2 cellular contexts compared by ENCODE assay signal in genomic region chr14:68947802-68948201, GRCh38.
A peak's percentile ranks its signal among the peaks of the same experiment; 100 is the strongest.
TF ChIP-seq lines count a peak whose summit lies in the region.

No MANE protein-coding gene starts in this region.

TF ChIP-seq in IMR-90, 13 proteins besides CTCF, POLR2A, EP300 and RAD21 (continued from another document):
- TF ChIP-seq ELK1 (IDR thresholded peaks at IDR 0.05; ENCODE audit: borderline replicate concordance, low read depth, low read length) (no peak), SMC3 (IDR thresholded peaks at IDR 0.05; ENCODE audit: low read depth, low read length) (no peak), USF2 (IDR thresholded peaks at IDR 0.05; ENCODE audit: low read depth, low read length) (no peak), MXI1 (IDR thresholded peaks at IDR 0.05; ENCODE audit: borderline replicate concordance, low read depth, low read length) (no peak)

TF ChIP-seq in WTC11, 78 proteins besides CTCF, POLR2A, EP300 and RAD21 (continued from another document):
- peak; percentile 85 for TF ChIP-seq PRDM15 (CRISPR knock-in tag; IDR thresholded peaks at IDR 0.05)
- no peak for TF ChIP-seq NFATC4 (CRISPR knock-in tag; IDR thresholded peaks at IDR 0.05)
- no peak for TF ChIP-seq E2F5 (CRISPR knock-in tag; IDR thresholded peaks at IDR 0.05)
- no peak for TF ChIP-seq MAX (CRISPR knock-in tag; IDR thresholded peaks at IDR 0.05)
- TF ChIP-seq GRHL2 (CRISPR knock-in tag; IDR thresholded peaks at IDR 0.05; ENCODE audit: insufficient replicate concordance, severe bottlenecking): no peak
